ENCODE assay signal across 8 cellular contexts in the genomic region with DNA sequence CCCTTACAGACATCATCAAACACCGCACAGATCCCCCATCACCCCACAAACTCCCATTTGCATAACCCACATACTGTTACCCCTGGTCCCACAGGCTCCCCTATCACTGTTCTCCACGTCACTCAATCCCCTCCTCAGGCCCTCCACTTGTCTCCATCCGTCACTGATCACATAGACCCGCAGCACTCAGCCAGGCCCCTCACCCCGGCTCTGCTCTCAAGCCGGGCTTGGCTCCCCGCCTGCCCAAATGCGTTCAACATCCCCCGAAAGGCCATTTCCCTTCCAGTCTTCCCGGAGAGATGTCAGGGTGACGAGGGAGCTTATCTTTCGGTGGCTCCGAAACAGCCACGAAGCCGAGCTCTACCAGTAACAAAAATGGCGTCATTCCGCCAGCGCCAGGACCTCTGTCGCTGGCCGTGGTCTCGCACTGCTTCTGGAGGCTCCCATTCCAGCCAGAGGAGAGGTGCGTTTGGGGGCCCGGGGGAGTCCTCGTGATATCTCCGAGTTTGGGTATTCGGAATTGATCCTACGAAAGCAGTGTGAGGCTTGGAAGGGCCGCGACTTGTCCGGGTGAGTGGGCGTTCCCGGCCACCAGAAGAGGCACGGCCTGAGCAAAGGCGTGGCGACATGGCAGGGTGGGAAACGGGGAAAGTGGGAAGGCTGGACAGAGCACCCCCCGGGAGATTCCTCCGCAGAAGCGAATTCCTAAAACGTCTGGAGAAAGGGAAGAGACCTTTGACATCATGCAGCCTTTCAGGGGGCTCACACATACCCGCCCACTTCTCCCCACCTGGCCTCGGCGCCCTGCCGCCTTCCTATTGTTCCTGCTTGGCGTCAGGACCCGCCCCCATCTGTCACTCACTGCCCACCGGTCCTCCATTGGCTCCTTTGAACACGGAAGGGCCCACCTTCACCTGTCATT. TPM values are rescaled to one million over a fixed set of nuclear protein-coding genes. Genes with fewer than 3 reads are reported as not detected.
DNase-seq lines count a peak whose midpoint lies in the region; ATAC-seq and TF ChIP-seq lines count a peak whose summit lies in the region.

Gene ZNF630 (minus strand): TSS at position 577 of the 922 bp plus-strand sequence. CDS start 4,754 bp downstream, outside the sequence.

- DNase-seq in ELF-1 (ENCODE audit: low read depth, low spot score) (peak; percentile 95), NCI-H146 treated with DMSO at 0.1 percent for 48 hours (lab: John Stamatoyannopoulos, UW; ENCODE audit: unreplicated experiment) (peak; percentile 32), WTC11 (ENCODE audit: low spot score) (peak; percentile 76), islet precursor cell (peak; percentile 86), spleen (peak; percentile 92), amniotic stem cell (lab: John Stamatoyannopoulos, UW) (no peak)
- peak; percentile 10 to 15 for DNase-seq in central memory CD8-positive, alpha-beta T cell (ENCODE audit: low spot score in 2 of 2)

- H3K36me3 Mint-ChIP-seq in WTC11: no peaks in the 10 kb centered on the region
- peaks cover 6% of the 10 kb centered on the region for H3K36me3 Mint-ChIP-seq in central memory CD8-positive, alpha-beta T cell (ENCODE audit: insufficient read depth)

- no peaks in the 10 kb centered on the region for H3K27me3 Mint-ChIP-seq in WTC11 (ENCODE audit: low read depth)
- no peaks in the 10 kb centered on the region for H3K27me3 Mint-ChIP-seq in central memory CD8-positive, alpha-beta T cell

- H3K4me1 ChIP-seq in HEK293 (ENCODE audit: control insufficient read depth, insufficient read depth, low read length) (no peaks in the 10 kb centered on the region), spleen (no peaks in the 10 kb centered on the region)

- H3K9me3 Mint-ChIP-seq in WTC11: no peaks in the 10 kb centered on the region
- no peaks in the 10 kb centered on the region for H3K9me3 Mint-ChIP-seq in central memory CD8-positive, alpha-beta T cell

- no peaks in the 10 kb centered on the region for H3K27me3 ChIP-seq in spleen (replicated peaks in 1 of 7)

- no peak for TF ChIP-seq CTCF in HEK293 (tag by site-specific recombination; IDR thresholded peaks at IDR 0.05)
- TF ChIP-seq CTCF in WTC11 (IDR thresholded peaks at IDR 0.05): no peak
- no peak for TF ChIP-seq CTCF in spleen (IDR thresholded peaks at IDR 0.05 in 8 of 11, conservative IDR thresholded peaks at IDR 0.05 in 3 of 11)

- peak in 1 of 3 donors; percentile 33 for TF ChIP-seq POLR2A in spleen (IDR thresholded peaks at IDR 0.05)

- H3K27ac ChIP-seq in HEK293 (ENCODE audit: extremely low read depth, low read depth, low read length) (peak within 1 kb of the TSS; percentile 12; the same call in 1 of the 2 replicates), spleen (peak within 1 kb of the TSS; percentile 59 to 93 (median 92))

- H3K9me3 ChIP-seq in HEK293 (ENCODE audit: control insufficient read depth, insufficient read depth, low read depth, low read length) (no peaks in the 10 kb centered on the region), spleen (no peaks in the 10 kb centered on the region)

- H3K36me3 ChIP-seq in HEK293 (ENCODE audit: control insufficient read depth in 2 of 2, insufficient read depth in 1 of 2, low read length in 2 of 2) (no peaks in the 10 kb centered on the region), spleen (no peaks in the 10 kb centered on the region)

- H3K4me1 Mint-ChIP-seq in WTC11: peaks cover 11% of the 10 kb centered on the region
- peaks cover 13% of the 10 kb centered on the region for H3K4me1 Mint-ChIP-seq in central memory CD8-positive, alpha-beta T cell

- CTCF ChIA-PET in HEK293 (lab: Yijun Ruan, JAX) (no interaction called here), WTC11 (lab: Charles Lee) (no interaction called here)

- H3K4me3 ChIP-seq in HEK293 (ENCODE audit: low read depth, low read length) (peak within 1 kb of the TSS; percentile 51), spleen (peak within 1 kb of the TSS; percentile 5 to 78 (median 52))

- H3K27ac Mint-ChIP-seq in WTC11: peak within 1 kb of the TSS; percentile 67
- H3K27ac Mint-ChIP-seq in central memory CD8-positive, alpha-beta T cell (ENCODE audit: low read depth): peak within 1 kb of the TSS; percentile 92

- intact Hi-C loops in spleen (cut with DNase I; ENCODE audit: low total_unique reads): no loop called here

- POLR2A ChIA-PET in HEK293 (lab: Yijun Ruan, JAX): no interaction called here
- POLR2A ChIA-PET in WTC11 (lab: Charles Lee): no interaction called here

- peak within 1 kb of the TSS; percentile 91 for H3K4me3 Mint-ChIP-seq in WTC11
- H3K4me3 Mint-ChIP-seq in central memory CD8-positive, alpha-beta T cell: peak within 1 kb of the TSS; percentile 86

- WGBS in spleen, 5 donors: 0 to 47% (median 3%) methylated on average over 11 to 48 of the region's 48 CpGs

- ATAC-seq in WTC11: peak; percentile 97
- ATAC-seq in central memory CD8-positive, alpha-beta T cell (replicated peaks; ENCODE audit: extremely low read depth, poor library complexity, severe bottlenecking): peak; percentile 76

TF ChIP-seq in HEK293, 187 proteins besides CTCF, POLR2A, EP300 and RAD21 (continues in another document):
- no peak for TF ChIP-seq ZNF558 (tag by site-specific recombination; IDR thresholded peaks at IDR 0.05)
- TF ChIP-seq IKZF3 (tag by site-specific recombination; IDR thresholded peaks at IDR 0.05): no peak
- no peak for TF ChIP-seq ZNF610 (tag by site-specific recombination; IDR thresholded peaks at IDR 0.05; ENCODE audit: borderline replicate concordance)
- no peak for TF ChIP-seq ZNF473 (tag by site-specific recombination; IDR thresholded peaks at IDR 0.05)
- TF ChIP-seq HOXA7 (CRISPR knock-in tag; IDR thresholded peaks at IDR 0.05; ENCODE audit: borderline replicate concordance): no peak
- no peak for TF ChIP-seq ZNF362 (tag by site-specific recombination; IDR thresholded peaks at IDR 0.05)
- no peak for TF ChIP-seq BCL11A (tag by site-specific recombination; IDR thresholded peaks at IDR 0.05; ENCODE audit: low read depth)
- no peak for TF ChIP-seq WT1 (tag by site-specific recombination; IDR thresholded peaks at IDR 0.05)

TF ChIP-seq in WTC11, 78 proteins besides CTCF, POLR2A, EP300 and RAD21:
- TF ChIP-seq NR1H2 (CRISPR knock-in tag; IDR thresholded peaks at IDR 0.05): no peak
- TF ChIP-seq ZNF263 (CRISPR knock-in tag; IDR thresholded peaks at IDR 0.05; ENCODE audit: low read depth): no peak
- peak; percentile 80 for TF ChIP-seq NFYB (CRISPR knock-in tag; conservative IDR thresholded peaks at IDR 0.05; ENCODE audit: low read depth)
- TF ChIP-seq ZNF671 (CRISPR knock-in tag; IDR thresholded peaks at IDR 0.05): no peak
- TF ChIP-seq CREM (CRISPR knock-in tag; IDR thresholded peaks at IDR 0.05): 0 out of 2 replicates have a peak, but pooled peaks have one; percentile 45

RNA-seq across cellular contexts. Expression of gene ZNF630, which starts in this region (rescaled TPM):
- 1.3 to 2.1 TPM (median 1.9 TPM) in 3 replicates for total RNA-seq in WTC11 (2021)
- 1 to 10 TPM; 2.0 to 7.2 (median 4.5) TPM for total RNA-seq in spleen
- 1 to 10 TPM; 1.0 to 1.7 (median 1.5) TPM for polyA plus RNA-seq in spleen
